Comparison of ENCODE assay signal across 21 cellular contexts in the genomic region with DNA sequence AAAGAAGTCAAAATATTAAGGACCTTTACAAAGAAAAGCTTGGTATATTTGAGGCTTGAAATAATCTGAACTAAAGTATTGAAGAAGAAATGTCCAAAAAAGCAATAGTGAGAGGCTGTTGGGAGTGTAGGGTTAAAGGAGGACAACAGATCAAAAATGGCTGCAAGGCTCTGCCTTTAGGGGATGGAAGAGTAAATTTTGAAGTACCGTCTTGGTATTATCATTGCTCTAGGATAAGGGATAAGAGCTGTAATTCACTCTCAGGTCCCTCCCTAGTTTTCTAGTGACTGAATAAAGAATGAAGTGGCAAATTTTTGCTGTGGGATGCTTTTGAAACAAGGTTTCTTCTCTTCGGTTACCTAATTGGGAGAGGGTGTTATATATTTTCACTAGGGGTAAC. TPM values are rescaled to one million over a fixed set of nuclear protein-coding genes. Genes with fewer than 3 reads are reported as not detected.
DNase-seq lines count a peak whose midpoint lies in the region; ATAC-seq, FAIRE-seq and TF ChIP-seq lines count a peak whose summit lies in the region.
"Had no signal": no experiment of that assay in that cellular context is flagged by ENCODE, and none has a peak within 500 bp of the region (broad histone marks: within the 10 kb centered on the region; RNA-seq: fewer than 3 reads in every experiment).

No MANE protein-coding gene starts in this region.

- in situ Hi-C loops in brain microvascular endothelial cell (cut with HindIII; ENCODE audit: low pct_ligation_motif_present, low sequenced_read_pairs): no loop called here

- H3K4me1 Mint-ChIP-seq in T-helper 2 cell treated with Interferon-gamma antibody and Interleukin-4, amounts not matched to agents 5 μg/mL and 100 μg/mL, for 36 hours (ENCODE audit: low read depth): peaks cover 44% of the 10 kb centered on the region
- H3K4me1 Mint-ChIP-seq in activated T-helper 2 cell treated with anti-CD3 and anti-CD28 coated beads, Interferon-gamma antibody, Interleukin-2, Interleukin-4, amounts not matched to agents 10 μg/mL and 5 μg/mL and 100 μg/mL, durations not matched to agents 14 hours and 24 hours and 36 hours (ENCODE audit: low read depth): peaks cover 49% of the 10 kb centered on the region
- H3K4me1 Mint-ChIP-seq in naive B cell: peaks cover 48 to 65% (median 54%) of the 10 kb centered on the region in 3 donors

- no peaks in the 10 kb centered on the region for H3K9me3 Mint-ChIP-seq in T-helper 2 cell treated with Interferon-gamma antibody and Interleukin-4, amounts not matched to agents 5 μg/mL and 100 μg/mL, for 36 hours
- no peaks in the 10 kb centered on the region for H3K9me3 Mint-ChIP-seq in activated T-helper 2 cell treated with anti-CD3 and anti-CD28 coated beads, Interferon-gamma antibody, Interleukin-2, Interleukin-4, amounts not matched to agents 10 μg/mL and 5 μg/mL and 100 μg/mL, durations not matched to agents 14 hours and 24 hours and 36 hours
- H3K9me3 Mint-ChIP-seq in naive B cell: peaks cover 0 to 3% (median 0%) of the 10 kb centered on the region in 7 donors
- H3K9me3 Mint-ChIP-seq: dendritic cell treated with granulocyte-macrophage colony-stimulating factor and Interleukin-4, amounts not matched to agents 40 ng/mL and 50 ng/mL, for 4 days had no signal

- H3K4me3 ChIP-seq in brain microvascular endothelial cell (ENCODE audit: low read depth, low read length): no peak overlapping the region
- H3K4me3 ChIP-seq: breast epithelium, SJCRH30, uterus had no signal

- peaks cover 32% of the 10 kb centered on the region for H3K36me3 Mint-ChIP-seq in T-helper 2 cell treated with Interferon-gamma antibody and Interleukin-4, amounts not matched to agents 5 μg/mL and 100 μg/mL, for 36 hours (ENCODE audit: low read depth)
- peaks cover 26% of the 10 kb centered on the region for H3K36me3 Mint-ChIP-seq in activated T-helper 2 cell treated with anti-CD3 and anti-CD28 coated beads, Interferon-gamma antibody, Interleukin-2, Interleukin-4, amounts not matched to agents 10 μg/mL and 5 μg/mL and 100 μg/mL, durations not matched to agents 14 hours and 24 hours and 36 hours (ENCODE audit: low read depth)
- H3K36me3 Mint-ChIP-seq in naive B cell: peaks cover 6 to 8% of the 10 kb centered on the region in 2 donors

- ATAC-seq in naive B cell (ENCODE audit: low read depth in 2 of 2): no peak
- ATAC-seq: foreskin keratinocyte, HCT116 had no signal

- H3K4me3 Mint-ChIP-seq in T-helper 2 cell treated with Interferon-gamma antibody and Interleukin-4, amounts not matched to agents 5 μg/mL and 100 μg/mL, for 36 hours: no peak overlapping the region
- H3K4me3 Mint-ChIP-seq in activated T-helper 2 cell treated with anti-CD3 and anti-CD28 coated beads, Interferon-gamma antibody, Interleukin-2, Interleukin-4, amounts not matched to agents 10 μg/mL and 5 μg/mL and 100 μg/mL, durations not matched to agents 14 hours and 24 hours and 36 hours (ENCODE audit: low read depth): no peak overlapping the region
- peak overlapping the region in 7 of 8 donors; percentile 4 to 75 (median 40) for H3K4me3 Mint-ChIP-seq in naive B cell
- H3K4me3 Mint-ChIP-seq: dendritic cell treated with granulocyte-macrophage colony-stimulating factor and Interleukin-4, amounts not matched to agents 40 ng/mL and 50 ng/mL, for 4 days had no signal

- H3K27ac Mint-ChIP-seq in T-helper 2 cell treated with Interferon-gamma antibody and Interleukin-4, amounts not matched to agents 5 μg/mL and 100 μg/mL, for 36 hours: peak overlapping the region; percentile 2
- H3K27ac Mint-ChIP-seq in activated T-helper 2 cell treated with anti-CD3 and anti-CD28 coated beads, Interferon-gamma antibody, Interleukin-2, Interleukin-4, amounts not matched to agents 10 μg/mL and 5 μg/mL and 100 μg/mL, durations not matched to agents 14 hours and 24 hours and 36 hours: peak overlapping the region; percentile 43
- peak overlapping the region in 5 of 6 donors; percentile 19 to 92 (median 73) for H3K27ac Mint-ChIP-seq in naive B cell
- H3K27ac Mint-ChIP-seq: dendritic cell treated with granulocyte-macrophage colony-stimulating factor and Interleukin-4, amounts not matched to agents 40 ng/mL and 50 ng/mL, for 4 days had no signal

- H3K27ac ChIP-seq in brain microvascular endothelial cell: no peak overlapping the region
- H3K27ac ChIP-seq: breast epithelium, foreskin keratinocyte, SJCRH30, uterus had no signal

- H3K36me3 ChIP-seq in brain microvascular endothelial cell (replicated peaks): no peaks in the 10 kb centered on the region
- H3K36me3 ChIP-seq: breast epithelium had no signal

- peak; percentile 3 for FAIRE-seq in G401.6 (lab: Jason Lieb, UNC)
- FAIRE-seq: A204.1, small intestine had no signal

- no peak for DNase-seq in T-helper 2 cell treated with Interferon-gamma antibody and Interleukin-4, amounts not matched to agents 5 μg/mL and 100 μg/mL, for 36 hours (ENCODE audit: low spot score)
- DNase-seq in T-helper 2 cell (no peak), naive B cell (no peak), brain microvascular endothelial cell (no peak), NCI-H1694 treated with DMSO at 0.1 percent for 48 hours (lab: John Stamatoyannopoulos, UW) (no peak), 8988T (no peak)
- DNase-seq in activated T-helper 2 cell treated with anti-CD3 and anti-CD28 coated beads, Interferon-gamma antibody, Interleukin-2, Interleukin-4, amounts not matched to agents 10 μg/mL and 5 μg/mL and 100 μg/mL, durations not matched to agents 14 hours and 24 hours and 36 hours (ENCODE audit: low spot score): no peak
- DNase-seq: activated T-cell treated with anti-CD3 and anti-CD28 coated beads for 4 hours; DMS153; foreskin keratinocyte; NCI-H1694; NCI-H2227 treated with DMSO at 0.1 percent for 48 hours; SJCRH30; small intestine; stimulated activated CD4-positive, alpha-beta T cell treated with anti-CD3 and anti-CD28 coated beads, Interleukin-2, amount 100 ng/mL, for 48 hours; uterus had no signal

- H3K27me3 Mint-ChIP-seq in T-helper 2 cell treated with Interferon-gamma antibody and Interleukin-4, amounts not matched to agents 5 μg/mL and 100 μg/mL, for 36 hours (ENCODE audit: low read depth): no peaks in the 10 kb centered on the region
- no peaks in the 10 kb centered on the region for H3K27me3 Mint-ChIP-seq in activated T-helper 2 cell treated with anti-CD3 and anti-CD28 coated beads, Interferon-gamma antibody, Interleukin-2, Interleukin-4, amounts not matched to agents 10 μg/mL and 5 μg/mL and 100 μg/mL, durations not matched to agents 14 hours and 24 hours and 36 hours (ENCODE audit: low read depth)
- H3K27me3 Mint-ChIP-seq in naive B cell: no peaks in the 10 kb centered on the region
- H3K27me3 Mint-ChIP-seq: dendritic cell treated with granulocyte-macrophage colony-stimulating factor and Interleukin-4, amounts not matched to agents 40 ng/mL and 50 ng/mL, for 4 days had no signal

- no peaks in the 10 kb centered on the region for H3K27me3 ChIP-seq in brain microvascular endothelial cell (replicated peaks)
- H3K27me3 ChIP-seq: breast epithelium, foreskin keratinocyte, SJCRH30, uterus had no signal

- TF ChIP-seq CTCF in brain microvascular endothelial cell (IDR thresholded peaks at IDR 0.05; ENCODE audit: low read depth, low read length, missing control alignments): no peak

- intact Hi-C loops in activated T-helper 2 cell treated with anti-CD3 and anti-CD28 coated beads, Interferon-gamma antibody, Interleukin-2, Interleukin-4, amounts not matched to agents 10 μg/mL and 5 μg/mL and 100 μg/mL, durations not matched to agents 14 hours and 24 hours and 36 hours (cut with micrococcal nuclease): loop anchor here (5.0 kb wide), 1 partner anchor 51 kb away; no protein-coding TSS in a partner anchor

RNA-seq across cellular contexts. Expression of a gene that starts 38.7 kb away (rescaled TPM):
- 26.7 and 29.2 TPM in 2 replicates for total RNA-seq in activated T-helper 2 cell treated with anti-CD3 and anti-CD28 coated beads, Interferon-gamma antibody, Interleukin-2, Interleukin-4, amounts not matched to agents 10 μg/mL and 5 μg/mL and 100 μg/mL, durations not matched to agents 14 hours and 24 hours and 36 hours
- 10 to 100 TPM; 23.1 to 53.9 (median 41.2) TPM for polyA plus RNA-seq in naive B cell (ENCODE audit: low read depth in 6 of 6)

Comparison
In these comparisons a context has a peak if more than half of its experiments do, and no peak if none do; other contexts are left out.
1. H3K27ac Mint-ChIP-seq: peak in every context shown above with its lines; median percentile 73 in naive B cell; 43 in activated T-helper 2 cell treated with anti-CD3 and anti-CD28 coated beads, Interferon-gamma antibody, Interleukin-2, Interleukin-4, amounts not matched to agents 10 μg/mL and 5 μg/mL and 100 μg/mL, durations not matched to agents 14 hours and 24 hours and 36 hours; 2 in T-helper 2 cell treated with Interferon-gamma antibody and Interleukin-4, amounts not matched to agents 5 μg/mL and 100 μg/mL, for 36 hours.
2. H3K4me3 Mint-ChIP-seq: peak in naive B cell (7 of 8); none in T-helper 2 cell treated with Interferon-gamma antibody and Interleukin-4, amounts not matched to agents 5 μg/mL and 100 μg/mL, for 36 hours (single experiment) and activated T-helper 2 cell treated with anti-CD3 and anti-CD28 coated beads, Interferon-gamma antibody, Interleukin-2, Interleukin-4, amounts not matched to agents 10 μg/mL and 5 μg/mL and 100 μg/mL, durations not matched to agents 14 hours and 24 hours and 36 hours (single experiment).